Comparison of ENCODE assay signal across 9 cellular contexts in genomic region chr7:127708788-127709187, GRCh38. TPM values are rescaled to one million over a fixed set of nuclear protein-coding genes. Genes with fewer than 3 reads are reported as not detected.
DNase-seq lines count a peak whose midpoint lies in the region; ATAC-seq lines count a peak whose summit lies in the region.
"Had no signal": no experiment of that assay in that cellular context is flagged by ENCODE, and none has a peak within 500 bp of the region (broad histone marks: within the 10 kb centered on the region; RNA-seq: fewer than 3 reads in every experiment).

No MANE protein-coding gene starts in this region.

- no peaks in the 10 kb centered on the region for H3K4me1 Mint-ChIP-seq in central memory CD8-positive, alpha-beta T cell

- H3K9me3 Mint-ChIP-seq in central memory CD8-positive, alpha-beta T cell = no peaks in the 10 kb centered on the region
- H3K9me3 Mint-ChIP-seq: dendritic cell treated with granulocyte-macrophage colony-stimulating factor and Interleukin-4, amounts not matched to agents 40 ng/mL and 50 ng/mL, for 4 days had no signal

- intact Hi-C loops in left colon (cut with DNase I, micrococcal nuclease) = no loop called here

- no peaks in the 10 kb centered on the region for H3K27me3 Mint-ChIP-seq in central memory CD8-positive, alpha-beta T cell
- H3K27me3 Mint-ChIP-seq: dendritic cell treated with granulocyte-macrophage colony-stimulating factor and Interleukin-4, amounts not matched to agents 40 ng/mL and 50 ng/mL, for 4 days had no signal

- ATAC-seq in HG02610 (IDR thresholded peaks at IDR 0.05; ENCODE audit: unreplicated experiment) (peak; percentile 78), left colon (peak; percentile 73)
- peak; percentile 56 for ATAC-seq in activated CD4-positive, CD25-positive, alpha-beta regulatory T cell treated with anti-CD3 and anti-CD28 coated beads, Interleukin-2, amount 50 U/mL, for 24 hours
- ATAC-seq in central memory CD8-positive, alpha-beta T cell (replicated peaks; ENCODE audit: extremely low read depth, poor library complexity, severe bottlenecking) = peak; percentile 32

- DNase-seq in DMS153 treated with DMSO at 0.1 percent for 48 hours (lab: John Stamatoyannopoulos, UW; ENCODE audit: unreplicated experiment) (peak; percentile 34), NCI-H2227 (lab: John Stamatoyannopoulos, UW; ENCODE audit: unreplicated experiment) (peak; percentile 88), left colon (peak; percentile 52 to 84), GM19238 (ENCODE audit: insufficient read length, low spot score) (no peak)
- DNase-seq in central memory CD8-positive, alpha-beta T cell (ENCODE audit: low spot score in 2 of 2) = peak; percentile 47 to 51
- DNase-seq in stimulated activated CD4-positive, alpha-beta T cell treated with anti-CD3 and anti-CD28 coated beads, Interleukin-4, amount 100 ng/mL, for 4 hours = peak; percentile 49 to 65

- H3K27ac Mint-ChIP-seq in central memory CD8-positive, alpha-beta T cell (ENCODE audit: low read depth) = no peak overlapping the region
- H3K27ac Mint-ChIP-seq: dendritic cell treated with granulocyte-macrophage colony-stimulating factor and Interleukin-4, amounts not matched to agents 40 ng/mL and 50 ng/mL, for 4 days had no signal

- H3K4me3 Mint-ChIP-seq in central memory CD8-positive, alpha-beta T cell = no peak overlapping the region
- H3K4me3 Mint-ChIP-seq: dendritic cell treated with granulocyte-macrophage colony-stimulating factor and Interleukin-4, amounts not matched to agents 40 ng/mL and 50 ng/mL, for 4 days had no signal

- peaks cover 46% of the 10 kb centered on the region for H3K36me3 Mint-ChIP-seq in central memory CD8-positive, alpha-beta T cell (ENCODE audit: insufficient read depth)

RNA-seq across cellular contexts. Expression of gene SND1, which starts 56.8 kb away (rescaled TPM):
- 100 to 1,000 TPM; 108 to 123 TPM for total RNA-seq in left colon
